Comparison of ENCODE assay signal across 9 cellular contexts in the genomic region with DNA sequence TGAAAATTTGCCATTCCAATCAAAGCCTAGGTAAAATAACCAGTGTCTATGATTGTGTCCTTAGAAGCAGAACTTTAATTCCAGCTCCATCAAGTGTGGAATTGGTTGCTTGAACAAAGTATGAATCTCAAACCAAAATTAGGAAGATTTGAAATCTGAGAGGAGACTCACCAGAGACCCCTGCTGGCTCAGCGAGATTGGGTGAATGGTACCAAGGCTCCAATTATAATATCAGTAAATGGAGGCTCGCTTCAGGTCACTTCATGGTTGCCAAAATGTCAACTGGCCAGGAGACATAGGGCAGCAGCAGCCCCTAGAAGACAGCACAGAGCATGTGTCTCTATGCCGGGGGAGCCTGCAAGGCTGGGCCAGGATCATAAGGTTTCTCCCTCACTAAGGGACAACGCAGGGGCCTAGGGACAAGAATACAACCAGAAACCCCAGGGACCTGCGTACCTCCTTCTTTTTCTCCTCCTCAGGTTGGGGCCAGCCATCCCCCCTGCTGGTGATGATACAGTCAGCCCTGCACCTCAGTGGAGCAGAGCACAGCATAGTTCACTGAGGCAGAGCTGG. TPM values are rescaled to one million over a fixed set of nuclear protein-coding genes. Genes with fewer than 3 reads are reported as not detected.
DNase-seq lines count a peak whose midpoint lies in the region; ATAC-seq, FAIRE-seq and TF ChIP-seq lines count a peak whose summit lies in the region.
"Had no signal": no experiment of that assay in that cellular context is flagged by ENCODE, and none has a peak within 500 bp of the region (broad histone marks: within the 10 kb centered on the region; RNA-seq: fewer than 3 reads in every experiment).

No MANE protein-coding gene starts in this region.

- DNase-seq in A549 (ENCODE audit: low read depth in 1 of 2, low spot score in 1 of 2) (no peak), GM13977 (ENCODE audit: low spot score) (no peak), hepatocyte (ENCODE audit: low spot score) (no peak), NCI-H1694 (lab: John Stamatoyannopoulos, UW) (no peak), middle frontal gyrus (ENCODE audit: extremely low spot score, low spot score) (no peak), glomerular visceral epithelial cell (ENCODE audit: extremely low spot score) (no peak)
- DNase-seq in activated CD4-positive, alpha-beta T cell treated with anti-CD3 and anti-CD28 coated beads, Interleukin-2, amount 50 U/mL, for 4 hours, result peak; percentile 50 to 55
- DNase-seq: NCI-H1930 had no signal

- H3K4me3 ChIP-seq in A549 (no peak overlapping the region), hepatocyte (no peak overlapping the region)

- H3K27me3 ChIP-seq in hepatocyte, result no peaks in the 10 kb centered on the region

- no peaks in the 10 kb centered on the region for H3K36me3 ChIP-seq in hepatocyte (replicated peaks; ENCODE audit: insufficient read depth, low read depth)

- H3K4me2 ChIP-seq in A549 (no peak overlapping the region), hepatocyte (no peak overlapping the region)

- CTCF ChIA-PET in A549 (lab: Yijun Ruan, JAX), result interaction anchor here (0.6 to 1.7 kb wide), 2 partner anchors 16 to 84 kb away, joined by 3 to 5 read pairs; no protein-coding TSS in a partner anchor

- H3K27ac ChIP-seq in A549 (no peak overlapping the region), hepatocyte (no peak overlapping the region)

- no peak for TF ChIP-seq RAD21 in A549 (conservative IDR thresholded peaks at IDR 0.05 in 1 of 2, IDR thresholded peaks at IDR 0.05 in 1 of 2)

- no peak for FAIRE-seq in A549 (lab: Jason Lieb, UNC)

- no peaks in the 10 kb centered on the region for H3K9me2 ChIP-seq in hepatocyte (replicated peaks; ENCODE audit: insufficient read depth)

- WGBS in A549 (ENCODE audit: missing lambda C conversion rate), result 94% methylated on average over 5 of the region's 5 CpGs
- 85% methylated on average over 5 of the region's 5 CpGs for WGBS in hepatocyte (ENCODE audit: low lambda C conversion rate, missing lambda C conversion rate)

- TF ChIP-seq EP300 in A549 (IDR thresholded peaks at IDR 0.05), result no peak

- TF ChIP-seq CTCF in A549 (IDR thresholded peaks at IDR 0.05) (peak; percentile 28; the same call in 1 of the 3 replicates), GM13977 (IDR thresholded peaks at IDR 0.05; ENCODE audit: extremely low read depth, insufficient read depth, missing control alignments) (peak; percentile 49), hepatocyte (IDR thresholded peaks at IDR 0.05; ENCODE audit: poor library complexity) (peak; percentile 37)

- H4K20me1 ChIP-seq in hepatocyte (ENCODE audit: insufficient read depth, poor library complexity, severe bottlenecking), result no peaks in the 10 kb centered on the region

- TF ChIP-seq POLR2A in A549 (IDR thresholded peaks at IDR 0.05; ENCODE audit: low read length), result no peak

- POLR2A ChIA-PET in A549 (lab: Yijun Ruan, JAX), result no interaction called here

- no peaks in the 10 kb centered on the region for H3K9me3 ChIP-seq in A549
- no peaks in the 10 kb centered on the region for H3K9me3 ChIP-seq in hepatocyte (ENCODE audit: low read depth)

- ATAC-seq in A549, result peak; percentile 40 to 47; a peak in 2 of 6 replicates
- ATAC-seq in GM19035 (IDR thresholded peaks at IDR 0.05; ENCODE audit: unreplicated experiment), result no peak

- peaks cover 3% of the 10 kb centered on the region; the same call in 1 of the 3 replicates for H3K4me1 ChIP-seq in A549
- no peaks in the 10 kb centered on the region for H3K4me1 ChIP-seq in hepatocyte (ENCODE audit: insufficient read depth)

- in situ Hi-C loops in GM13977 (cut with MboI; ENCODE audit: low pct_unique_long_range_greater_than_20kb, low sequenced_read_pairs, unreplicated experiment), result no loop called here

- no peaks in the 10 kb centered on the region for H3K79me2 ChIP-seq in hepatocyte

- H2AFZ ChIP-seq in hepatocyte, result no peak overlapping the region

TF ChIP-seq in A549, 52 proteins besides CTCF, POLR2A, EP300 and RAD21:
- TF ChIP-seq EHF (CRISPR knock-in tag; IDR thresholded peaks at IDR 0.05) (no peak), MAFK (IDR thresholded peaks at IDR 0.05; ENCODE audit: partially characterized antibody) (peak; percentile 4)
- TF ChIP-seq, protein P1, sequence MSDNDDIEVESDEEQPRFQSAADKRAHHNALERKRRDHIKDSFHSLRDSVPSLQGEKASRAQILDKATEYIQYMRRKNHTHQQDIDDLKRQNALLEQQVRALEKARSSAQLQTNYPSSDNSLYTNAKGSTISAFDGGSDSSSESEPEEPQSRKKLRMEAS (IDR thresholded peaks at IDR 0.05), result no peak

RNA-seq across cellular contexts. Expression of a gene that starts 14.0 kb away (rescaled TPM):
- polyA plus RNA-seq in A549 (2011; rRNA removed) (12.2 and 17.1 TPM in 2 replicates), A549 (2017; fragmentation: RNase III; extraction: RNeasy Plus Mini Kit Qiagen cat#74134 plus additional on column Dnase treatment) (10.2 to 12.1 TPM (median 10.8 TPM) in 3 replicates), hepatocyte (2.5 and 3.5 TPM in 2 replicates)
- polyA plus RNA-seq in A549 (2012; cell fraction: cytosol; rRNA removed), result 5.2 and 5.3 TPM in 2 replicates
- polyA plus RNA-seq in A549 (2012; cell fraction: nucleus; rRNA removed), result 6.5 and 9.3 TPM in 2 replicates
- 7.8 and 9.3 TPM in 2 replicates for polyA minus RNA-seq in A549 (2011; rRNA and poly(A)+ RNA removed)
- 7.5 and 9.2 TPM in 2 replicates for total RNA-seq in hepatocyte

Comparison
In these comparisons a context has a peak if more than half of its experiments do, and no peak if none do; other contexts are left out.
1. DNase-seq: peak in activated CD4-positive, alpha-beta T cell treated with anti-CD3 and anti-CD28 coated beads, Interleukin-2, amount 50 U/mL, for 4 hours (2 of 2); none in A549 (0 of 2), GM13977 (single experiment), hepatocyte (single experiment), NCI-H1694 (single experiment), middle frontal gyrus (single experiment) and glomerular visceral epithelial cell (single experiment).
2. Peak in every context shown above with its lines, with median percentiles within 50 percentile points of each other: CTCF ChIP-seq.